19 cellular contexts compared by ENCODE assay signal in the genomic region with DNA sequence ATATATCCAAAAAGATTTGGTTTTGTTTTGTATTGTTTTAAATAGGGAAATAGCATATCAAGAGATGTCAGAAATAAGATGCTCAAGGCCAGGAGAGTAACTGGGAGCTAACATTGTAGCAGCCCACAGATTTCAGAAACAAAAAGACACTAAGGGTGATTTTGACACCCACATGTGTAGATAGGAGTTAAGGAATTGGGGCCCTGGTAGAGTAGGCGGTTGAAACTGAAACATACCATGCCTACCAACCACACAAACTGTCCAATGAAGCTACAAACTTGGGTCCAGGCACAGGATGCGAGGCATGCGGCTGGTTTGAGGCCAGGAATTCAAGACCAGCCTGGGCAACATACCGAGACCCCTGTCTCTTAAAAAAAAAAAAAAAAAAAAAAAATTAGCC. TPM values are rescaled to one million over a fixed set of nuclear protein-coding genes. Genes with fewer than 3 reads are reported as not detected.
A peak's percentile ranks its signal among the peaks of the same experiment; 100 is the strongest.
DNase-seq lines count a peak whose midpoint lies in the region; ATAC-seq, FAIRE-seq and TF ChIP-seq lines count a peak whose summit lies in the region.
"Had no signal": no experiment of that assay in that cellular context is flagged by ENCODE, and none has a peak within 500 bp of the region (broad histone marks: within the 10 kb centered on the region; RNA-seq: fewer than 3 reads in every experiment).

No MANE protein-coding gene starts in this region.

- peak overlapping the region; percentile 78 for H3K4me2 ChIP-seq in KMS-11
- no peak overlapping the region for H3K4me2 ChIP-seq in PC-9

- peaks cover 2% of the 10 kb centered on the region; the same call in 1 of the 2 replicates for H3F3A ChIP-seq in PC-9 (ENCODE audit: insufficient read depth, low read depth)

- H3K9me3 ChIP-seq in PC-9 (ENCODE audit: insufficient read depth, low read depth) (no peaks in the 10 kb centered on the region), small intestine (ENCODE audit: control insufficient read depth, low read depth) (no peaks in the 10 kb centered on the region)

- POLR2A ChIA-PET in PC-9 (lab: Charles Lee; ENCODE audit: unreplicated experiment), result no interaction called here

- H3K79me2 ChIP-seq in KMS-11 (ENCODE audit: insufficient read depth, low read depth) (no peaks in the 10 kb centered on the region), PC-9 (ENCODE audit: low read depth) (no peaks in the 10 kb centered on the region)

- CTCF ChIA-PET in PC-9 (lab: Charles Lee), result no interaction called here

- H3K4me1 ChIP-seq in KMS-11 (ENCODE audit: low read depth, poor library complexity, severe bottlenecking), result peaks cover 58% of the 10 kb centered on the region
- H3K4me1 ChIP-seq in PC-9 (replicated peaks; ENCODE audit: insufficient read depth), result peaks cover 11% of the 10 kb centered on the region
- H3K4me1 ChIP-seq in small intestine (ENCODE audit: control insufficient read depth in 2 of 2, insufficient read depth in 1 of 2, low read depth in 1 of 2, low read length in 1 of 2), result no peaks in the 10 kb centered on the region

- H3K36me3 ChIP-seq in KMS-11 (ENCODE audit: insufficient read depth) (no peaks in the 10 kb centered on the region), PC-9 (ENCODE audit: low read depth) (no peaks in the 10 kb centered on the region), small intestine (ENCODE audit: control insufficient read depth in 2 of 2, insufficient read depth in 2 of 2, low read length in 2 of 2) (no peaks in the 10 kb centered on the region)

- FAIRE-seq in GM18507 (lab: Jason Lieb, UNC) (peak; percentile 15), small intestine (lab: Jason Lieb, UNC) (no peak)
- FAIRE-seq: GM19239 had no signal

- H3K9me2 ChIP-seq in PC-9 (ENCODE audit: insufficient read depth), result no peaks in the 10 kb centered on the region

- no peak for TF ChIP-seq CTCF in KMS-11 (conservative IDR thresholded peaks at IDR 0.05; ENCODE audit: low read depth, low read length)
- no peak for TF ChIP-seq CTCF in PC-9 (conservative IDR thresholded peaks at IDR 0.05)

- no TSS peak for BruUV-seq in PC-9 (replicated peaks; lab: Mats Ljungman, UMichigan)

- H4K20me1 ChIP-seq in KMS-11 (ENCODE audit: insufficient read depth) (no peaks in the 10 kb centered on the region), PC-9 (ENCODE audit: insufficient read depth) (no peaks in the 10 kb centered on the region)

- H3K27ac ChIP-seq in KMS-11 (peak overlapping the region; percentile 58), PC-9 (no peak overlapping the region), small intestine (ENCODE audit: low read depth in 1 of 2, low read length in 1 of 2) (no peak overlapping the region)

- intact Hi-C loops in PC-9 (cut with micrococcal nuclease; ENCODE audit: unreplicated experiment), result no loop called here

- H3K4me3 ChIP-seq in KMS-11 (IDR thresholded peaks at IDR 0.05; ENCODE audit: insufficient read depth, low read depth, low read length), result no peak overlapping the region
- no peak overlapping the region for H3K4me3 ChIP-seq in PC-9
- no peak overlapping the region for H3K4me3 ChIP-seq in small intestine (ENCODE audit: low read depth in 1 of 2, low read length in 2 of 2)

- no peak overlapping the region for H3K9ac ChIP-seq in KMS-11

- 93 to 95% (median 93%) methylated on average over 4 of the region's 4 CpGs for whole genome bisulfite sequencing in small intestine, 3 donors

- ATAC-seq in GM19463 (IDR thresholded peaks at IDR 0.05; ENCODE audit: unreplicated experiment), result peak; percentile 49
- ATAC-seq in HG02623 (IDR thresholded peaks at IDR 0.05; ENCODE audit: unreplicated experiment), result peak; percentile 47

- DNase-seq in GM18507 (ENCODE audit: extremely low spot score, insufficient read length, low read depth), result no peak
- no peak for DNase-seq in PC-9
- DNase-seq in activated CD4-positive, alpha-beta T cell treated with anti-CD3 and anti-CD28 coated beads, Interleukin-2, amount 50 U/mL, for 48 hours, result no peak
- no peak for DNase-seq in NCI-H1105 treated with DMSO at 0.1 percent for 48 hours (lab: John Stamatoyannopoulos, UW)
- no peak for DNase-seq in small intestine
- DNase-seq: CD4-positive, alpha-beta memory T cell; DMS79; H9; Kasumi-1; NCI-H2029; NCI-H2171 treated with DMSO at 0.1 percent for 48 hours; SHP77 treated with DMSO at 0.1 percent for 48 hours; SW 1271 had no signal

- H3K27me3 ChIP-seq in KMS-11 (ENCODE audit: insufficient read depth, low read depth) (no peaks in the 10 kb centered on the region), PC-9 (ENCODE audit: insufficient read depth, low read depth) (no peaks in the 10 kb centered on the region), small intestine (ENCODE audit: control insufficient read depth in 2 of 2, insufficient read depth in 2 of 2, low read length in 2 of 2) (peaks cover 0 to 2% of the 10 kb centered on the region in 2 donors)

- H2AFZ ChIP-seq in KMS-11 (ENCODE audit: low read depth) (peak overlapping the region; percentile 19; the same call in 1 of the 2 replicates), PC-9 (no peak overlapping the region)

RNA-seq across cellular contexts. Expression of gene HSPA4L, which starts 6.3 kb away (rescaled TPM):
- 4.6 and 5.1 TPM in 2 replicates for total RNA-seq in PC-9 (2021)
- 1 to 10 TPM in 2 of 3 donors, under 1 TPM in 1; 0.54 to 1.6 (median 1.3) TPM for polyA plus RNA-seq in small intestine
- total RNA-seq: CD4-positive, alpha-beta memory T cell had no signal
- polyA plus RNA-seq: CD4-positive, alpha-beta memory T cell had no signal

RNA-seq across cellular contexts. Expression of gene SLC25A31, which starts 45.6 kb away (rescaled TPM):
- not detected in 2 replicates for total RNA-seq in PC-9 (2021)
- polyA plus RNA-seq in small intestine, result not detected
- total RNA-seq: CD4-positive, alpha-beta memory T cell; G401; H9; NCI-H460 had no signal
- polyA plus RNA-seq: CD4-positive, alpha-beta memory T cell had no signal
